ENCODE assay signal across 9 cellular contexts in the genomic region with DNA sequence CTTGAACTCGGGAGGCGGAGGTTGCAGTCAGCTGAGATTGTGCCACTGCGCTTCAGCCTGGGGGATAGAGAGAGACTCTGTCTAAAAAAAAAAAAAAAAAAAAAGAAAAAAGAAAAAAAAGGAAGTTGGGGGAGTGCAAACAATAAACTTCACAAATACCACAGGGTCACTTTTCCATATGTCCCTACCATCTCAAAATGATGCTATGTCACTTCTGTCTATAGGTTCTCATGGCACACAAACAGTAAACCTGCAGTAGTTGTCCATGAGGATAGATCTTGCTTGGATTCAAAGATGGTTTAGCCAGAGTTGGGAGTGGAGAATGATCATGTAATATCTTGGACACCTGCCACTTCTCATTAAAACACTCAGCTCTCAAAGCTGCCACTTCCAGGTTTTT. TPM values are rescaled to one million over a fixed set of nuclear protein-coding genes. Genes with fewer than 3 reads are reported as not detected.
A peak's percentile ranks its signal among the peaks of the same experiment; 100 is the strongest.
DNase-seq lines count a peak whose midpoint lies in the region; ATAC-seq and TF ChIP-seq lines count a peak whose summit lies in the region.
"Had no signal": no experiment of that assay in that cellular context is flagged by ENCODE, and none has a peak within 500 bp of the region (broad histone marks: within the 10 kb centered on the region; RNA-seq: fewer than 3 reads in every experiment).

No MANE protein-coding gene starts in this region.

- H3K9me3 ChIP-seq in AG04450 (ENCODE audit: control insufficient read depth, insufficient read depth, low read length) (no peaks in the 10 kb centered on the region), mucosa of stomach (ENCODE audit: control insufficient read depth, low read length) (no peaks in the 10 kb centered on the region)

- DNase-seq in AG04450 (ENCODE audit: low read depth, low spot score) (no peak), HL-60 (ENCODE audit: low read depth in 1 of 2, low spot score in 1 of 2) (peak in 1 of 2 experiments; percentile 34), astrocyte of the cerebellum (ENCODE audit: low read depth) (no peak), anterior cingulate cortex (lab: John Stamatoyannopoulos, UW) (no peak), occipital lobe (lab: John Stamatoyannopoulos, UW) (no peak)
- DNase-seq: NK-92 treated with Interleukin-12 subunit alpha and Interleukin-12 subunit beta, amount 100 ng/mL, for 24 hours had no signal

- no peak for TF ChIP-seq CTCF in AG04450 (IDR thresholded peaks at IDR 0.05; ENCODE audit: low read depth, low read length)
- no peak for TF ChIP-seq CTCF in HL-60 (IDR thresholded peaks at IDR 0.05; ENCODE audit: insufficient read depth, low read length)
- TF ChIP-seq CTCF in astrocyte of the cerebellum (IDR thresholded peaks at IDR 0.05; ENCODE audit: low read depth, low read length, missing control alignments), result no peak

- H3K36me3 ChIP-seq in mucosa of stomach (ENCODE audit: control insufficient read depth, insufficient read depth, low read length), result no peaks in the 10 kb centered on the region

- peak overlapping the region; percentile 95 for H3K9ac ChIP-seq in mucosa of stomach (ENCODE audit: low read length)

- in situ Hi-C loops in astrocyte of the cerebellum (cut with HindIII; ENCODE audit: low sequenced_read_pairs), result no loop called here

- POLR2A ChIA-PET in AG04450 (lab: Yijun Ruan, JAX), result interaction anchor here (2.2 kb wide), 1 partner anchor 18 kb away, joined by 18 read pairs; the partner anchor contains the start of gene HMBS

- peak overlapping the region; percentile 88 for H3K27ac ChIP-seq in AG04450 (ENCODE audit: low read depth, low read length)
- H3K27ac ChIP-seq in HL-60 (replicated peaks), result peak overlapping the region; percentile 86

- H3K27me3 ChIP-seq in AG04450 (ENCODE audit: control insufficient read depth, insufficient read depth, low read length), result no peaks in the 10 kb centered on the region
- H3K27me3 ChIP-seq in HL-60 (ENCODE audit: insufficient read depth, poor library complexity, severe bottlenecking), result no peaks in the 10 kb centered on the region
- H3K27me3 ChIP-seq in mucosa of stomach (ENCODE audit: control insufficient read depth, insufficient read depth, low read length), result no peaks in the 10 kb centered on the region

- CTCF ChIA-PET in AG04450 (lab: Charles Lee), result interaction anchor here (0.5 to 1.5 kb wide), 2 partner anchors 11 to 155 kb away, joined by 3 to 4 read pairs; no protein-coding TSS in a partner anchor

- ATAC-seq in GM21786 (IDR thresholded peaks at IDR 0.05; ENCODE audit: unreplicated experiment), result no peak
- ATAC-seq in HG03139 (IDR thresholded peaks at IDR 0.05; ENCODE audit: unreplicated experiment), result no peak

- H3K4me3 ChIP-seq in AG04450 (ENCODE audit: low read depth, low read length) (peak overlapping the region; percentile 99), HL-60 (replicated peaks; ENCODE audit: insufficient read depth, low read length) (peak overlapping the region; percentile 80), astrocyte of the cerebellum (ENCODE audit: low read depth, low read length) (peak overlapping the region; percentile 100), mucosa of stomach (ENCODE audit: low read length) (peak overlapping the region; percentile 98)

- peaks cover 10% of the 10 kb centered on the region for H3K4me1 ChIP-seq in mucosa of stomach (ENCODE audit: control insufficient read depth, insufficient read depth, low read length)

RNA-seq across cellular contexts. Expression of gene VPS11, which starts 1.1 kb away (rescaled TPM):
- polyA plus RNA-seq in AG04450 (2011; rRNA removed), result 9.9 and 19.9 TPM in 2 replicates
- 24.7 and 32.8 TPM in 2 replicates for polyA minus RNA-seq in AG04450 (2011; rRNA and poly(A)+ RNA removed)
- 22.1 TPM for total RNA-seq in occipital lobe

RNA-seq across cellular contexts. Expression of gene HYOU1, which starts 9.5 kb away (rescaled TPM):
- 123 and 144 TPM in 2 replicates for polyA plus RNA-seq in AG04450 (2011; rRNA removed)
- 127 and 152 TPM in 2 replicates for polyA minus RNA-seq in AG04450 (2011; rRNA and poly(A)+ RNA removed)
- total RNA-seq in occipital lobe, result 37.0 TPM

RNA-seq across cellular contexts. Expression of gene HMBS, which starts 18.2 kb away (rescaled TPM):
- polyA plus RNA-seq in AG04450 (2011; rRNA removed), result 38.5 and 43.3 TPM in 2 replicates
- polyA minus RNA-seq in AG04450 (2011; rRNA and poly(A)+ RNA removed), result 28.5 and 33.3 TPM in 2 replicates
- 2.0 TPM for total RNA-seq in occipital lobe

RNA-seq across cellular contexts. Expression of gene DPAGT1, which starts 35.2 kb away (rescaled TPM):
- polyA plus RNA-seq in AG04450 (2011; rRNA removed), result 59.2 and 62.5 TPM in 2 replicates
- 66.5 and 79.0 TPM in 2 replicates for polyA minus RNA-seq in AG04450 (2011; rRNA and poly(A)+ RNA removed)
- 8.7 TPM for total RNA-seq in occipital lobe

RNA-seq across cellular contexts. Expression of gene SLC37A4, which starts 35.8 kb away (rescaled TPM):
- polyA plus RNA-seq in AG04450 (2011; rRNA removed), result 12.5 and 14.9 TPM in 2 replicates
- polyA minus RNA-seq in AG04450 (2011; rRNA and poly(A)+ RNA removed), result 12.6 and 16.7 TPM in 2 replicates
- total RNA-seq in occipital lobe, result 9.5 TPM
